ENCODE assay signal across 1 cellular context in genomic region chr4:6706173-6706572, GRCh38.
TF ChIP-seq lines count a peak whose summit lies in the region.

No MANE protein-coding gene starts in this region.

TF ChIP-seq in GM12878, 131 proteins besides CTCF, POLR2A, EP300 and RAD21:
- TF ChIP-seq RELB (IDR thresholded peaks at IDR 0.05; ENCODE audit: low read depth) (no peak), TCF3 (IDR thresholded peaks at IDR 0.05; ENCODE audit: borderline replicate concordance, insufficient read depth, low read depth, low read length) (no peak), MLLT1 (IDR thresholded peaks at IDR 0.05) (no peak), CHD1 (IDR thresholded peaks at IDR 0.05; ENCODE audit: low read depth, low read length) (no peak), MEF2A (IDR thresholded peaks at IDR 0.05; ENCODE audit: insufficient read depth, low read depth, low read length) (no peak), HDGF (IDR thresholded peaks at IDR 0.05) (no peak), YY1 (IDR thresholded peaks at IDR 0.05; ENCODE audit: low read depth, low read length) (no peak), ZBED1 (IDR thresholded peaks at IDR 0.05; ENCODE audit: borderline replicate concordance) (no peak)
